8 cellular contexts compared by ENCODE assay signal in genomic region chr1:92858564-92859399, GRCh38. TPM values are rescaled to one million over a fixed set of nuclear protein-coding genes. Genes with fewer than 3 reads are reported as not detected.
DNase-seq lines count a peak whose midpoint lies in the region; ATAC-seq and TF ChIP-seq lines count a peak whose summit lies in the region.

No MANE protein-coding gene starts in this region.

- no peaks in the 10 kb centered on the region for H3K27me3 Mint-ChIP-seq in activated CD4-positive, alpha-beta memory T cell treated with anti-CD3 and anti-CD28 coated beads, Interleukin-2, amount 10 ng/mL, durations not matched to agents 7 days and 5 days

- no peaks in the 10 kb centered on the region for H3K4me1 ChIP-seq in muscle layer of duodenum (ENCODE audit: control insufficient read depth in 1 of 2, insufficient read depth in 2 of 2, low read length in 2 of 2)
- H3K4me1 ChIP-seq in tibial artery, result peaks cover 0 to 7% (median 0%) of the 10 kb centered on the region in 4 donors

- intact Hi-C loops in tibial artery (cut with DNase I; ENCODE audit: low total_unique reads), result loop anchor here (2.0 to 10.0 kb wide), 2 partner anchors 106 to 136 kb away; partner anchors contain the start of gene DIPK1A

- POLR2A ChIA-PET in AG04450 (lab: Yijun Ruan, JAX), result interaction anchor here (1.1 kb wide), 1 partner anchor 103 kb away, joined by 3 read pairs; the partner anchor contains the start of gene DIPK1A
- POLR2A ChIA-PET in activated CD4-positive, alpha-beta memory T cell treated with anti-CD3 and anti-CD28 coated beads, Interleukin-2, amount 10 ng/mL, durations not matched to agents 7 days and 5 days (lab: Charles Lee), result interaction anchor here (1.0 to 8.4 kb wide), 5 partner anchors 11 to 135 kb away, joined by 3 to 65 read pairs (median 4); partner anchors contain the start of gene DIPK1A

- no peak overlapping the region for H3K27ac ChIP-seq in AG04450 (ENCODE audit: low read depth, low read length)
- no peak overlapping the region for H3K27ac ChIP-seq in muscle layer of duodenum (ENCODE audit: low read length)
- H3K27ac ChIP-seq in tibial artery, result no peak overlapping the region

- DNase-seq in AG04450 (ENCODE audit: low read depth, low spot score), result peak; percentile 62
- peak; percentile 73 for DNase-seq in NCI-H526 treated with DMSO at 0.1 percent for 48 hours (lab: John Stamatoyannopoulos, UW)
- peak; percentile 51 for DNase-seq in activated CD4-positive, alpha-beta memory T cell treated with anti-CD3 and anti-CD28 coated beads, Interleukin-2, amount 10 ng/mL, durations not matched to agents 7 days and 5 days
- DNase-seq in epithelial cell of esophagus (ENCODE audit: low read depth), result peak; percentile 81
- peak in 1 of 2 donors; percentile 69 for DNase-seq in tibial artery

- H3K27me3 ChIP-seq in AG04450 (ENCODE audit: control insufficient read depth, insufficient read depth, low read length) (no peaks in the 10 kb centered on the region), muscle layer of duodenum (ENCODE audit: low read depth, low read length) (no peaks in the 10 kb centered on the region), tibial artery (no peaks in the 10 kb centered on the region)

- peaks cover 10% of the 10 kb centered on the region for H3K36me3 Mint-ChIP-seq in activated CD4-positive, alpha-beta memory T cell treated with anti-CD3 and anti-CD28 coated beads, Interleukin-2, amount 10 ng/mL, durations not matched to agents 7 days and 5 days (ENCODE audit: low read depth)

- CTCF ChIA-PET in AG04450 (lab: Charles Lee), result interaction anchor here (0.5 to 16.3 kb wide), 61 partner anchors 8 to 680 kb away, joined by 3 to 458 read pairs (median 4); partner anchors contain the start of gene DIPK1A
- CTCF ChIA-PET in activated CD4-positive, alpha-beta memory T cell treated with anti-CD3 and anti-CD28 coated beads, Interleukin-2, amount 10 ng/mL, durations not matched to agents 7 days and 5 days (lab: Charles Lee), result interaction anchor here (0.7 to 4.0 kb wide), 30 partner anchors 10 to 220 kb away, joined by 3 to 168 read pairs (median 5); partner anchors contain the start of genes DIPK1A, MTF2 and RPL5

- H3K9me3 Mint-ChIP-seq in activated CD4-positive, alpha-beta memory T cell treated with anti-CD3 and anti-CD28 coated beads, Interleukin-2, amount 10 ng/mL, durations not matched to agents 7 days and 5 days, result peaks cover 3% of the 10 kb centered on the region

- peak overlapping the region; percentile 19 for H3K27ac Mint-ChIP-seq in activated CD4-positive, alpha-beta memory T cell treated with anti-CD3 and anti-CD28 coated beads, Interleukin-2, amount 10 ng/mL, durations not matched to agents 7 days and 5 days

- H3K4me3 ChIP-seq in AG04450 (ENCODE audit: low read depth, low read length) (no peak overlapping the region), epithelial cell of esophagus (ENCODE audit: low read length) (no peak overlapping the region), muscle layer of duodenum (ENCODE audit: low read depth in 1 of 2, low read length in 2 of 2) (peak overlapping the region; percentile 24 to 50), tibial artery (peak overlapping the region in 1 of 2 donors; percentile 34)

- H3K36me3 ChIP-seq in muscle layer of duodenum (ENCODE audit: control insufficient read depth in 1 of 2, insufficient read depth in 2 of 2, low read length in 2 of 2) (no peaks in the 10 kb centered on the region), tibial artery (no peaks in the 10 kb centered on the region)

- H3K4me3 Mint-ChIP-seq in activated CD4-positive, alpha-beta memory T cell treated with anti-CD3 and anti-CD28 coated beads, Interleukin-2, amount 10 ng/mL, durations not matched to agents 7 days and 5 days, result peak overlapping the region; percentile 32

- TF ChIP-seq CTCF in AG04450 (IDR thresholded peaks at IDR 0.05; ENCODE audit: low read depth, low read length) (peak; percentile 92), epithelial cell of esophagus (IDR thresholded peaks at IDR 0.05; ENCODE audit: insufficient read depth, low read depth, low read length, missing control alignments) (peak; percentile 92), tibial artery (IDR thresholded peaks at IDR 0.05) (peak; percentile 85 to 100)

- peak; percentile 65 for ATAC-seq in GM18498 (IDR thresholded peaks at IDR 0.05; ENCODE audit: unreplicated experiment)
- peak; percentile 73 for ATAC-seq in HG03571 (IDR thresholded peaks at IDR 0.05; ENCODE audit: unreplicated experiment)

- H3K4me1 Mint-ChIP-seq in activated CD4-positive, alpha-beta memory T cell treated with anti-CD3 and anti-CD28 coated beads, Interleukin-2, amount 10 ng/mL, durations not matched to agents 7 days and 5 days, result peaks cover 27% of the 10 kb centered on the region

- H3K9me3 ChIP-seq in AG04450 (ENCODE audit: control insufficient read depth, insufficient read depth, low read length) (peaks cover 4% of the 10 kb centered on the region; the same call in 1 of the 2 replicates), muscle layer of duodenum (ENCODE audit: control insufficient read depth in 1 of 2, low read length in 2 of 2) (no peaks in the 10 kb centered on the region), tibial artery (no peaks in the 10 kb centered on the region)

RNA-seq across cellular contexts. Expression of gene RPL5, which starts 26.9 kb away (rescaled TPM):
- 2,179 and 2,752 TPM in 2 replicates for polyA plus RNA-seq in AG04450 (2011; rRNA removed)
- polyA minus RNA-seq in AG04450 (2011; rRNA and poly(A)+ RNA removed), result 863 and 868 TPM in 2 replicates
- 100 to 1,000 TPM; 660 to 678 TPM for total RNA-seq in activated CD4-positive, alpha-beta memory T cell treated with anti-CD3 and anti-CD28 coated beads, Interleukin-2, amount 10 ng/mL, durations not matched to agents 7 days and 5 days

Comparison
In these comparisons a context has a peak if more than half of its experiments do, and no peak if none do; other contexts are left out.
1. H3K4me3 ChIP-seq: peak in muscle layer of duodenum (2 of 2); none in AG04450 (single experiment) and epithelial cell of esophagus (single experiment).
2. Peak in every context shown above with its lines, with median percentiles within 50 percentile points of each other: CTCF ChIP-seq.